ENCODE assay signal across 13 cellular contexts in the genomic region with DNA sequence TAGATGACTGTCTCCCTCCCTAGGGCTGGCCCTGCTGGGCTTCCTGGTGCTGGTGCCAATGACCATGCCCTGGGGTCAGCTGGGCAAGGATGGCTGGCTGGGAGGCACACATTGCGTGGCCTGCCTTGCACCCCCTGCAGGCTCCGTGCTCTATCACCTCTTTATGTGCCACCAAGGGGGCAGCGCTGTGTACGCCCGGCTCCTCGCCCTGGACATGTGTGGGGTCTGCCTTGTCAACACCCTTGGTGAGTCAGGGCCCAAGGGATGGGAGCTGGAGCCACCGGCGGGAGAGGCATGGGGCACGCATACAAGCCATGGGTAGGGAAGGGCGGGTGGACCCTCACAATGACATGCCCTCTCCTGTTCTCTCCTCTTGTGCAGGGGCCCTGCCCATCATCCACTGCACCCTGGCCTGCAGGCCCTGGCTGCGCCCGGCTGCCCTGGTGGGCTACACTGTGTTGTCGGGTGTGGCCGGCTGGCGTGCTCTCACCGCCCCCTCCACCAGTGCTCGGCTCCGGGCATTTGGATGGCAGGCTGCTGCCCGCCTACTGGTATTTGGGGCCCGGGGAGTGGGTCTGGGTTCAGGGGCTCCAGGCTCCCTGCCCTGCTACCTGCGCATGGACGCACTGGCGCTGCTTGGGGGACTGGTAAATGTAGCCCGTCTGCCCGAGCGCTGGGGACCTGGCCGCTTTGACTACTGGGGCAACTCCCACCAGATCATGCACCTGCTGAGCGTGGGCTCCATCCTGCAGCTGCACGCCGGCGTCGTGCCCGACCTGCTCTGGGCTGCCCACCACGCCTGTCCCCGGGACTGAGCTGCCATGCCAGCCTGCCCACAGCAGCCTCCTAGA. TPM values are rescaled to one million over a fixed set of nuclear protein-coding genes. Genes with fewer than 3 reads are reported as not detected.
DNase-seq lines count a peak whose midpoint lies in the region; ATAC-seq and TF ChIP-seq lines count a peak whose summit lies in the region.
"Had no signal": no experiment of that assay in that cellular context is flagged by ENCODE, and none has a peak within 500 bp of the region (broad histone marks: within the 10 kb centered on the region; RNA-seq: fewer than 3 reads in every experiment).

No MANE protein-coding gene starts in this region.

- peaks cover 73 to 86% (median 81%) of the 10 kb centered on the region in 10 experiments for H3K4me1 ChIP-seq in BLaER1 treated with 17β-estradiol and CSF1 and Interleukin-3, amounts not matched to agents 10 nM and 100 nM
- peaks cover 13% of the 10 kb centered on the region; the same call in 1 of the 2 replicates for H3K4me1 ChIP-seq in GM23338 (ENCODE audit: insufficient read depth)

- H2AFZ ChIP-seq in GM23338, result no peak overlapping the region

- TF ChIP-seq CTCF in GM23338 (conservative IDR thresholded peaks at IDR 0.05; ENCODE audit: low read depth in 2 of 2), result no peak; a peak in 1 of 4 replicates

- H3K4me2 ChIP-seq in BLaER1 treated with 17β-estradiol and CSF1 and Interleukin-3, amounts not matched to agents 10 nM and 100 nM, result peak overlapping the region; percentile 92 to 99 (median 96)
- H3K4me2 ChIP-seq in GM23338, result peak overlapping the region; percentile 95; the same call in 1 of the 2 replicates

- peaks cover 34% of the 10 kb centered on the region for H3K27me3 Mint-ChIP-seq in GM23338 (ENCODE audit: insufficient read depth, low read depth, poor library complexity)
- peaks cover 9% of the 10 kb centered on the region for H3K27me3 Mint-ChIP-seq in activated CD4-positive, alpha-beta memory T cell treated with anti-CD3 and anti-CD28 coated beads for 36 hours
- H3K27me3 Mint-ChIP-seq in memory B cell, result peaks cover 11% of the 10 kb centered on the region

- H3F3A ChIP-seq in GM23338 (replicated peaks; ENCODE audit: low read depth), result peaks cover 27% of the 10 kb centered on the region

- H3K36me3 Mint-ChIP-seq in GM23338 (ENCODE audit: low read depth) (peaks cover 28% of the 10 kb centered on the region), memory B cell (no peaks in the 10 kb centered on the region)
- H3K36me3 Mint-ChIP-seq in activated CD4-positive, alpha-beta memory T cell treated with anti-CD3 and anti-CD28 coated beads for 36 hours, result peaks cover 31% of the 10 kb centered on the region

- H3K79me2 ChIP-seq in GM23338 (replicated peaks; ENCODE audit: insufficient read depth), result no peaks in the 10 kb centered on the region

- no peaks in the 10 kb centered on the region for H3K9me3 ChIP-seq in BLaER1 treated with 17β-estradiol and CSF1 and Interleukin-3, amounts not matched to agents 10 nM and 100 nM (replicated peaks in 1 of 11)

- H3K27me3 ChIP-seq in BLaER1 treated with 17β-estradiol and CSF1 and Interleukin-3, amounts not matched to agents 10 nM and 100 nM, result no peaks in the 10 kb centered on the region
- H3K27me3 ChIP-seq in GM23338 (ENCODE audit: insufficient read depth), result peaks cover 23% of the 10 kb centered on the region

- H3K4me1 Mint-ChIP-seq in GM23338 (peaks cover 24% of the 10 kb centered on the region), memory B cell (peaks cover 12% of the 10 kb centered on the region)
- peaks cover 25% of the 10 kb centered on the region for H3K4me1 Mint-ChIP-seq in activated CD4-positive, alpha-beta memory T cell treated with anti-CD3 and anti-CD28 coated beads for 36 hours (ENCODE audit: low read depth)

- peak overlapping the region; percentile 77 to 98 (median 94); a peak in 19 of 20 replicates for H3K4me3 ChIP-seq in BLaER1 treated with 17β-estradiol and CSF1 and Interleukin-3, amounts not matched to agents 10 nM and 100 nM
- H3K4me3 ChIP-seq in GM23338, result peak overlapping the region; percentile 94; the same call in 1 of the 2 replicates

- intact Hi-C loops in activated CD4-positive, alpha-beta memory T cell treated with anti-CD3 and anti-CD28 coated beads for 36 hours (cut with micrococcal nuclease), result loop anchor here (2.0 kb wide), 1 partner anchor 49 kb away; the partner anchor contains the start of gene TNFRSF12A

- H3K9me2 ChIP-seq in GM23338 (ENCODE audit: insufficient read depth), result no peaks in the 10 kb centered on the region

- peak overlapping the region in 3 of 11 experiments; percentile 9 to 83 (median 66); a peak in 2 of 22 replicates for H3K27ac ChIP-seq in BLaER1 treated with 17β-estradiol and CSF1 and Interleukin-3, amounts not matched to agents 10 nM and 100 nM
- no peak overlapping the region for H3K27ac ChIP-seq in GM23338 (ENCODE audit: low read depth)

- H3K27ac Mint-ChIP-seq in GM23338 (no peak overlapping the region), memory B cell (no peak overlapping the region)
- H3K27ac Mint-ChIP-seq in activated CD4-positive, alpha-beta memory T cell treated with anti-CD3 and anti-CD28 coated beads for 36 hours, result no peak overlapping the region

- peaks cover 39 to 96% (median 80%) of the 10 kb centered on the region in 11 experiments for H4K20me1 ChIP-seq in BLaER1 treated with 17β-estradiol and CSF1 and Interleukin-3, amounts not matched to agents 10 nM and 100 nM
- peaks cover 12% of the 10 kb centered on the region for H4K20me1 ChIP-seq in GM23338 (replicated peaks; ENCODE audit: insufficient read depth)

- H3K9ac ChIP-seq in BLaER1 treated with 17β-estradiol and CSF1 and Interleukin-3, amounts not matched to agents 10 nM and 100 nM, result peak overlapping the region; percentile 79 to 92 (median 86); a peak in 20 of 22 replicates

- H3K36me3 ChIP-seq in BLaER1 treated with 17β-estradiol and CSF1 and Interleukin-3, amounts not matched to agents 10 nM and 100 nM, result peaks cover 0 to 56% (median 23%) of the 10 kb centered on the region in 11 experiments; a peak in 14 of 22 replicates
- H3K36me3 ChIP-seq in GM23338 (ENCODE audit: insufficient read depth), result no peaks in the 10 kb centered on the region

- H3K9me3 Mint-ChIP-seq in GM23338, result no peaks in the 10 kb centered on the region
- no peaks in the 10 kb centered on the region for H3K9me3 Mint-ChIP-seq in activated CD4-positive, alpha-beta memory T cell treated with anti-CD3 and anti-CD28 coated beads for 36 hours
- H3K9me3 Mint-ChIP-seq in memory B cell, result no peaks in the 10 kb centered on the region

- H3K4me3 Mint-ChIP-seq in GM23338 (peak overlapping the region; percentile 69), memory B cell (peak overlapping the region; percentile 39)
- peak overlapping the region; percentile 76 for H3K4me3 Mint-ChIP-seq in activated CD4-positive, alpha-beta memory T cell treated with anti-CD3 and anti-CD28 coated beads for 36 hours

- POLR2A ChIA-PET in activated CD4-positive, alpha-beta memory T cell treated with anti-CD3 and anti-CD28 coated beads for 36 hours (lab: Charles Lee), result interaction anchor here (0.7 to 1.1 kb wide), 3 partner anchors 9 to 51 kb away, joined by 3 to 4 read pairs (median 3); partner anchors contain the start of gene PKMYT1

- CTCF ChIA-PET in activated CD4-positive, alpha-beta memory T cell treated with anti-CD3 and anti-CD28 coated beads for 36 hours (lab: Charles Lee), result interaction anchor here (1.0 kb wide), 1 partner anchor 9 kb away, joined by 4 read pairs; no protein-coding TSS in a partner anchor

- DNase-seq in GM23338 (ENCODE audit: low spot score) (no peak), memory B cell (ENCODE audit: low spot score in 2 of 2) (no peak), SHP77 (lab: John Stamatoyannopoulos, UW) (no peak)
- DNase-seq in activated CD4-positive, alpha-beta memory T cell treated with anti-CD3 and anti-CD28 coated beads for 36 hours, result no peak
- DNase-seq in activated effector memory CD4-positive, alpha-beta T cell treated with Interleukin-2 at 50 U/mL for 16 hours, result no peak
- DNase-seq: DMS79, NCI-H446 had no signal

- ATAC-seq in GM23338 (no peak), memory B cell (ENCODE audit: low read depth) (no peak), esophagus mucosa (no peak), GM19324 (IDR thresholded peaks at IDR 0.05; ENCODE audit: low FRiP score, unreplicated experiment) (no peak)

TF ChIP-seq in GM23338, 12 proteins besides CTCF, POLR2A, EP300 and RAD21 (continues in another document):
- TF ChIP-seq NANOG (IDR thresholded peaks at IDR 0.05; ENCODE audit: borderline replicate concordance), result no peak
- TF ChIP-seq EZH2phosphoT487 (IDR thresholded peaks at IDR 0.05; ENCODE audit: unreplicated experiment), result no peak
- TF ChIP-seq CREB1 (CRISPR knock-in tag; IDR thresholded peaks at IDR 0.05; ENCODE audit: low read depth), result no peak
- no peak for TF ChIP-seq ETS1 (IDR thresholded peaks at IDR 0.05)
- TF ChIP-seq STAT1 (IDR thresholded peaks at IDR 0.05; ENCODE audit: unreplicated experiment), result no peak

RNA-seq across cellular contexts. Expression of gene PAQR4, which starts 2.2 kb away (rescaled TPM):
- total RNA-seq in GM23338 (2014; rRNA removed; shearing (Covaris generic)), result 17.7 and 29.3 TPM in 2 replicates
- polyA plus RNA-seq in GM23338 (2016; fragmentation: Nextera tagmentation; extraction: Ambion mirVana), result 7.0 and 8.8 TPM in 2 replicates
- total RNA-seq in activated CD4-positive, alpha-beta memory T cell treated with anti-CD3 and anti-CD28 coated beads for 36 hours, result 10 to 100 TPM; 37.0 to 37.9 TPM
- total RNA-seq in esophagus mucosa, result 11.1 TPM

RNA-seq across cellular contexts. Expression of gene KREMEN2, which starts 7.3 kb away (rescaled TPM):
- total RNA-seq in GM23338 (2014; rRNA removed; shearing (Covaris generic)), result 16.1 and 17.6 TPM in 2 replicates
- polyA plus RNA-seq in GM23338 (2016; fragmentation: Nextera tagmentation; extraction: Ambion mirVana), result 4.7 and 4.9 TPM in 2 replicates
- total RNA-seq in activated CD4-positive, alpha-beta memory T cell treated with anti-CD3 and anti-CD28 coated beads for 36 hours, result not detected
- 1.3 TPM for total RNA-seq in esophagus mucosa
- total RNA-seq: liver had no signal
- polyA plus RNA-seq: liver had no signal

RNA-seq across cellular contexts. Expression of gene PKMYT1, which starts 8.9 kb away (rescaled TPM):
- total RNA-seq in GM23338 (2014; rRNA removed; shearing (Covaris generic)), result 82.1 and 100 TPM in 2 replicates
- polyA plus RNA-seq in GM23338 (2016; fragmentation: Nextera tagmentation; extraction: Ambion mirVana), result 90.9 and 104 TPM in 2 replicates
- total RNA-seq in activated CD4-positive, alpha-beta memory T cell treated with anti-CD3 and anti-CD28 coated beads for 36 hours, result 100 to 1,000 TPM; 123 to 134 TPM
- 16.9 TPM for total RNA-seq in esophagus mucosa

RNA-seq across cellular contexts. Expression of gene CLDN9, which starts 41.4 kb away (rescaled TPM):
- total RNA-seq in GM23338 (2014; rRNA removed; shearing (Covaris generic)), result 1.0 and 3.0 TPM in 2 replicates
- polyA plus RNA-seq in GM23338 (2016; fragmentation: Nextera tagmentation; extraction: Ambion mirVana), result 1.3 and 1.8 TPM in 2 replicates
- total RNA-seq in activated CD4-positive, alpha-beta memory T cell treated with anti-CD3 and anti-CD28 coated beads for 36 hours, result not detected
- not detected for total RNA-seq in esophagus mucosa
- total RNA-seq: skeletal muscle tissue had no signal

RNA-seq across cellular contexts. Expression of gene CLDN6, which starts 46.6 kb away (rescaled TPM):
- 961 and 1,028 TPM in 2 replicates for total RNA-seq in GM23338 (2014; rRNA removed; shearing (Covaris generic))
- 537 and 551 TPM in 2 replicates for polyA plus RNA-seq in GM23338 (2016; fragmentation: Nextera tagmentation; extraction: Ambion mirVana)
- not detected for total RNA-seq in activated CD4-positive, alpha-beta memory T cell treated with anti-CD3 and anti-CD28 coated beads for 36 hours
- not detected for total RNA-seq in esophagus mucosa
- total RNA-seq: HT-29, skeletal muscle tissue had no signal
- polyA plus RNA-seq: liver had no signal
